ENCODE assay signal across 1 cellular context in the genomic region with DNA sequence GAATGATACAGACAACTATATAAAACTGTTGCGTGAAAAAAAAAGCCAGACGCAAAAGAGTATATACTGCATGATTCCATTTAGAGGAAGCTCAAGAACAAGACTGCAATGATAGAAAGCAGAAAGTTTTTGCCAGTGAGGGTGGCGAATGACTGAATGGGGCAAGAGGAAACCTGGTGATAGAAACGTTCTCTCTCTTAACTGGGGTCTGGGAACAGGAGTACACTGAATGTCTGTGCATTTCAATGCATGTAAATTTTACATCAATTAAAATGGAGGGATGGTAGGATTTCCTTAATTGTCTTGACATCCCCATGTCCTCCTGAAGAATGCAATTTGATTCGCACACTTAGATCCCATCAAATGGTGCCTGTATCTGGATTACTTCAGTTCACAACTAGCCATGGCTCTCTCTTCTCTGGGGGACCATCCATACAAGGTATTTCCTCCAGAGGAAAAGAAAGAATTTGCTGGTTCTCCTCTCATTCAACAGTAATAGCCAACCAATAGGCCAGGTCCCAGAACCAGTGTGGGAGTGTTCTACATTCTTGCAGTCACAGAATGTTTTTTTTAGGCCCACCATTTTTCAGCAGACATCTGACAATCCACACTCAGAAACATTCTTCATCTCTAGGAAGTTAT.
TF ChIP-seq lines count a peak whose summit lies in the region.

No MANE protein-coding gene starts in this region.

TF ChIP-seq in GM12878, 131 proteins besides CTCF, POLR2A, EP300 and RAD21 (continued from another document):
- TF ChIP-seq, protein P1, sequence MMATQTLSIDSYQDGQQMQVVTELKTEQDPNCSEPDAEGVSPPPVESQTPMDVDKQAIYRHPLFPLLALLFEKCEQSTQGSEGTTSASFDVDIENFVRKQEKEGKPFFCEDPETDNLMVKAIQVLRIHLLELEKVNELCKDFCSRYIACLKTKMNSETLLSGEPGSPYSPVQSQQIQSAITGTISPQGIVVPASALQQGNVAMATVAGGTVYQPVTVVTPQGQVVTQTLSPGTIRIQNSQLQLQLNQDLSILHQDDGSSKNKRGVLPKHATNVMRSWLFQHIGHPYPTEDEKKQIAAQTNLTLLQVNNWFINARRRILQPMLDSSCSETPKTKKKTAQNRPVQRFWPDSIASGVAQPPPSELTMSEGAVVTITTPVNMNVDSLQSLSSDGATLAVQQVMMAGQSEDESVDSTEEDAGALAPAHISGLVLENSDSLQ (IDR thresholded peaks at IDR 0.05): peak; percentile 74
